ENCODE assay signal across 25 cellular contexts in the genomic region with DNA sequence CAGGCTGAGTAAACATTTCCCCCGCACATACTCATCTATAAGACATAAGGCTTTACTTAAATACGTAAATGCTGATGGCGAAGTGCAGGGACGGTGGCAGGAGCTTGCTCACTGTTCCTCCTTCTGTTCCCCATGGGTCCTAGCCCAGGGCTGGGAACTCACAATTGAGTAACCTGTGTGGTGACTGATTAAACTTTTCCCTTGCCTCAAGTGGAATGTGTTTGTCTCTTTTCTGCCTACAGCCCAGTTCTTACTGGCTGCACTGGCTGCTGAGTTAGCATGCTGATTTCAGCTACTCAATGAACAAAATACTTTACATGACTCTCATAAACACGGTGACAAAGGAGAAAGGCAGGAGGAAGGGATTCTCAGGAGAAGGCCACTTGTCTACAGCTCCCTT.
"Had no signal": no experiment of that assay in that cellular context is flagged by ENCODE, and none has a peak within 500 bp of the region (broad histone marks: within the 10 kb centered on the region; RNA-seq: fewer than 3 reads in every experiment).

No MANE protein-coding gene starts in this region.

- H3K9me3 ChIP-seq: right lobe of liver had no signal

- H3K27me3 ChIP-seq: neural progenitor cell, right lobe of liver had no signal

- H3K4me1 ChIP-seq: esophagus muscularis mucosa, heart right ventricle, neural progenitor cell, psoas muscle, right lobe of liver, suprapubic skin had no signal

- H3K27ac ChIP-seq: dorsolateral prefrontal cortex, epithelial cell of prostate, esophagus muscularis mucosa, heart right ventricle, neural progenitor cell, psoas muscle, right lobe of liver, suprapubic skin had no signal

- H3K4me3 ChIP-seq: dorsolateral prefrontal cortex, esophagus muscularis mucosa, heart right ventricle, lung, neural progenitor cell, psoas muscle, right lobe of liver, suprapubic skin had no signal

- H3K36me3 ChIP-seq: esophagus muscularis mucosa, heart right ventricle, neural progenitor cell, right lobe of liver, suprapubic skin had no signal

- H3K4me1 Mint-ChIP-seq: naive thymus-derived CD4-positive, alpha-beta T cell; nephron; neural progenitor cell; stimulated activated naive CD8-positive, alpha-beta T cell treated with anti-CD3 and anti-CD28 coated beads, Interleukin-15, amount 100 ng/mL, for 72 hours had no signal

- DNase-seq: cerebellar nuclear complex; dorsolateral prefrontal cortex; effector CD4-positive, alpha-beta T cell; foreskin melanocyte; glutamatergic neuron; heart right ventricle; hippocampal formation; kidney glomerular epithelial cell; mesenchymal stem cell; midbrain; naive thymus-derived CD4-positive, alpha-beta T cell; psoas muscle; right lobe of liver; small intestine; stimulated activated CD4-positive, alpha-beta T cell treated with anti-CD3 and anti-CD28 coated beads, Interleukin-15, amount 100 ng/mL, for 24 hours; stimulated activated CD4-positive, alpha-beta T cell treated with anti-CD3 and anti-CD28 coated beads, Interleukin-2, amount 100 ng/mL, for 48 hours; stimulated activated naive CD4-positive, alpha-beta T cell; stimulated activated naive CD8-positive, alpha-beta T cell treated with anti-CD3 and anti-CD28 coated beads, Interleukin-15, amount 100 ng/mL, for 72 hours; trophoblast cell had no signal

- ATAC-seq: heart right ventricle; naive thymus-derived CD4-positive, alpha-beta T cell; psoas muscle; right lobe of liver; stimulated activated naive CD8-positive, alpha-beta T cell treated with anti-CD3 and anti-CD28 coated beads, Interleukin-15, amount 100 ng/mL, for 72 hours had no signal

- H3K9ac ChIP-seq: neural progenitor cell had no signal

- H3K4me2 ChIP-seq: neural progenitor cell had no signal

- H3K27ac Mint-ChIP-seq: naive thymus-derived CD4-positive, alpha-beta T cell; nephron; neural progenitor cell had no signal

- H3K36me3 Mint-ChIP-seq: neural progenitor cell had no signal

- H2AFZ ChIP-seq: neural progenitor cell had no signal

- H3K4me3 Mint-ChIP-seq: naive thymus-derived CD4-positive, alpha-beta T cell; nephron; neural progenitor cell; stimulated activated naive CD8-positive, alpha-beta T cell treated with anti-CD3 and anti-CD28 coated beads, Interleukin-15, amount 100 ng/mL, for 72 hours had no signal
